19 cellular contexts compared by ENCODE assay signal in genomic region chr7:99255463-99255862, GRCh38. TPM values are rescaled to one million over a fixed set of nuclear protein-coding genes. Genes with fewer than 3 reads are reported as not detected.
"Had no signal": no experiment of that assay in that cellular context is flagged by ENCODE, and none has a peak within 500 bp of the region (broad histone marks: within the 10 kb centered on the region; RNA-seq: fewer than 3 reads in every experiment).

No MANE protein-coding gene starts in this region.

- H3K27me3 ChIP-seq: brain microvascular endothelial cell had no signal

- H3K4me3 ChIP-seq: coronary artery, sigmoid colon had no signal

- H3K36me3 Mint-ChIP-seq: activated naive CD8-positive, alpha-beta T cell treated with anti-CD3 and anti-CD28 coated beads, Interleukin-2, amount 10 ng/mL, durations not matched to agents 7 days and 5 days had no signal

- H3K27me3 Mint-ChIP-seq: central memory CD8-positive, alpha-beta T cell had no signal

- H3K27ac ChIP-seq: brain microvascular endothelial cell, coronary artery, sigmoid colon had no signal

- H3K4me1 Mint-ChIP-seq: activated CD4-positive, alpha-beta T cell treated with anti-CD3 and anti-CD28 coated beads, Interleukin-2, amount 10 ng/mL, durations not matched to agents 7 days and 5 days; activated naive CD8-positive, alpha-beta T cell treated with anti-CD3 and anti-CD28 coated beads, Interleukin-2, amount 10 ng/mL, durations not matched to agents 7 days and 5 days; central memory CD8-positive, alpha-beta T cell had no signal

- H3K4me1 ChIP-seq: sigmoid colon had no signal

- H3K9me3 ChIP-seq: sigmoid colon had no signal

- H3K27ac Mint-ChIP-seq: activated CD4-positive, alpha-beta T cell treated with anti-CD3 and anti-CD28 coated beads, Interleukin-2, amount 10 ng/mL, durations not matched to agents 7 days and 5 days; activated naive CD8-positive, alpha-beta T cell treated with anti-CD3 and anti-CD28 coated beads, Interleukin-2, amount 10 ng/mL, durations not matched to agents 7 days and 5 days; T-helper 2 cell treated with Interferon-gamma antibody and Interleukin-4, amounts not matched to agents 5 μg/mL and 100 μg/mL, for 36 hours had no signal

- H3K36me3 ChIP-seq: brain microvascular endothelial cell, sigmoid colon had no signal

- H3K4me3 Mint-ChIP-seq: activated CD4-positive, alpha-beta T cell treated with anti-CD3 and anti-CD28 coated beads, Interleukin-2, amount 10 ng/mL, durations not matched to agents 7 days and 5 days; activated naive CD8-positive, alpha-beta T cell treated with anti-CD3 and anti-CD28 coated beads, Interleukin-2, amount 10 ng/mL, durations not matched to agents 7 days and 5 days; central memory CD8-positive, alpha-beta T cell; T-helper 2 cell treated with Interferon-gamma antibody and Interleukin-4, amounts not matched to agents 5 μg/mL and 100 μg/mL, for 36 hours had no signal

- DNase-seq: activated CD4-positive, alpha-beta T cell treated with anti-CD3 and anti-CD28 coated beads, Interleukin-2, amount 10 ng/mL, durations not matched to agents 7 days and 5 days; activated CD8-positive, alpha-beta memory T cell treated with anti-CD3 and anti-CD28 coated beads for 24 hours; activated naive CD8-positive, alpha-beta T cell treated with anti-CD3 and anti-CD28 coated beads, Interleukin-2, amount 10 ng/mL, durations not matched to agents 7 days and 5 days; brain microvascular endothelial cell; effector memory CD4-positive, alpha-beta T cell; head of caudate nucleus; kidney glomerular epithelial cell; sigmoid colon; stimulated activated CD4-positive, alpha-beta T cell treated with anti-CD3 and anti-CD28 coated beads, Interleukin-12 subunit alpha, Interleukin-12 subunit beta, amount 100 ng/mL, for 4 hours; stimulated activated CD4-positive, alpha-beta T cell treated with anti-CD3 and anti-CD28 coated beads, Interleukin-2, amount 100 ng/mL, for 24 hours had no signal

RNA-seq across cellular contexts. Expression of gene MYH16, which starts 17.2 kb away (rescaled TPM):
- total RNA-seq: activated CD4-positive, alpha-beta T cell treated with anti-CD3 and anti-CD28 coated beads, Interleukin-2, amount 10 ng/mL, durations not matched to agents 7 days and 5 days; activated naive CD8-positive, alpha-beta T cell treated with anti-CD3 and anti-CD28 coated beads, Interleukin-2, amount 10 ng/mL, durations not matched to agents 7 days and 5 days; frontal cortex; lower leg skin; mesenteric fat pad; osteocyte; sigmoid colon had no signal
- polyA plus RNA-seq: neural cell had no signal

RNA-seq across cellular contexts. Expression of gene KPNA7, which starts 47.5 kb away (rescaled TPM):
- total RNA-seq: activated CD4-positive, alpha-beta T cell treated with anti-CD3 and anti-CD28 coated beads, Interleukin-2, amount 10 ng/mL, durations not matched to agents 7 days and 5 days; activated naive CD8-positive, alpha-beta T cell treated with anti-CD3 and anti-CD28 coated beads, Interleukin-2, amount 10 ng/mL, durations not matched to agents 7 days and 5 days; frontal cortex; mesenteric fat pad; osteocyte; pulmonary artery endothelial cell; sigmoid colon had no signal
- polyA plus RNA-seq: neural cell had no signal
